In the genomic region with DNA sequence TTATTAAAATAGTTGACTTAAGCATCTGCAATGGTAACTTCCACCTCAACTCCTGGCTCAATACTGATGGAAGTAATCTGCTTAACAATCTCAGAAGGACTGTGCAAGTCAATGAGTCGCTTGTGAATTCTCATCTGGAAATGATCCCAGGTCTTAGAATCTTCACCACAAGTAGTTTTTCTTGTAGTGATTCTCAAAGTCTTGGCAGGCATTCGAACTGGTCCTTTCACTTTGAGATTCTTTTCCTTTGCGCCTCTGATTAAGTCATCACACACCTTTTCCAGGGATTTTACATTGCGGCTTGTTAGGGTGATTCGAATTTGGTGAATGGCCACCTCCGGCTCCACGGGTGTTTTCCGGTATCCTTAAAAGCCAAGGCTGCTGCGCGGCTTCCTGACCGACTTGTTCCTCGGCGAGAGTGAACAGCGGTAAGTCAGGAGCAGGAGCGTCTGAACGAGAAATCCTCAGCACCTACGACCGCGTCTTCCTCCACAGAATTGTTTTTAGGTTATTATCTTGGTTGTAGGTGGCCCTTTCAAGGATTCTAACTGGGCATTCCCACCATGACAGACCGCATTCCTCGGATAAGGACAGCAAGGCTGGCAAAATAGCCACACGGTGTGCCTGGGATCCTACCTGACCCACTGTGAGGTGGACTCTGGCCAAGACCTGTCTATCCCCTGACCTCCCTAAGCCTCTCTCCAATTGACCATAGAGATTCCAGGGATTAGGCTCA, we compare ENCODE assay signal across 2 cellular contexts.
TF ChIP-seq lines count a peak whose summit lies in the region.

No MANE protein-coding gene starts in this region.

TF ChIP-seq in SK-N-SH, 30 proteins besides CTCF, POLR2A, EP300 and RAD21 (continued from another document):
- TF ChIP-seq RCOR1 (IDR thresholded peaks at IDR 0.05; ENCODE audit: low read length) (no peak), RFX5 (IDR thresholded peaks at IDR 0.05; ENCODE audit: low read length) (no peak), ELF1 (IDR thresholded peaks at IDR 0.05) (no peak), CHD2 (IDR thresholded peaks at IDR 0.05; ENCODE audit: low read length, partially characterized antibody) (no peak), TCF12 (IDR thresholded peaks at IDR 0.05) (peak; percentile 65), GATA2 (CRISPR knock-in tag; IDR thresholded peaks at IDR 0.05) (no peak), SMC3 (IDR thresholded peaks at IDR 0.05; ENCODE audit: low read depth, low read length) (no peak), FOSL2 (IDR thresholded peaks at IDR 0.05; ENCODE audit: borderline replicate concordance, low read depth) (no peak), TEAD4 (IDR thresholded peaks at IDR 0.05; ENCODE audit: borderline replicate concordance, insufficient read depth) (no peak), GABPA (IDR thresholded peaks at IDR 0.05; ENCODE audit: low read depth) (no peak)
- TF ChIP-seq, protein P1, sequence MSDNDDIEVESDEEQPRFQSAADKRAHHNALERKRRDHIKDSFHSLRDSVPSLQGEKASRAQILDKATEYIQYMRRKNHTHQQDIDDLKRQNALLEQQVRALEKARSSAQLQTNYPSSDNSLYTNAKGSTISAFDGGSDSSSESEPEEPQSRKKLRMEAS (IDR thresholded peaks at IDR 0.05; ENCODE audit: low read depth) = no peak
- TF ChIP-seq, protein P2, sequence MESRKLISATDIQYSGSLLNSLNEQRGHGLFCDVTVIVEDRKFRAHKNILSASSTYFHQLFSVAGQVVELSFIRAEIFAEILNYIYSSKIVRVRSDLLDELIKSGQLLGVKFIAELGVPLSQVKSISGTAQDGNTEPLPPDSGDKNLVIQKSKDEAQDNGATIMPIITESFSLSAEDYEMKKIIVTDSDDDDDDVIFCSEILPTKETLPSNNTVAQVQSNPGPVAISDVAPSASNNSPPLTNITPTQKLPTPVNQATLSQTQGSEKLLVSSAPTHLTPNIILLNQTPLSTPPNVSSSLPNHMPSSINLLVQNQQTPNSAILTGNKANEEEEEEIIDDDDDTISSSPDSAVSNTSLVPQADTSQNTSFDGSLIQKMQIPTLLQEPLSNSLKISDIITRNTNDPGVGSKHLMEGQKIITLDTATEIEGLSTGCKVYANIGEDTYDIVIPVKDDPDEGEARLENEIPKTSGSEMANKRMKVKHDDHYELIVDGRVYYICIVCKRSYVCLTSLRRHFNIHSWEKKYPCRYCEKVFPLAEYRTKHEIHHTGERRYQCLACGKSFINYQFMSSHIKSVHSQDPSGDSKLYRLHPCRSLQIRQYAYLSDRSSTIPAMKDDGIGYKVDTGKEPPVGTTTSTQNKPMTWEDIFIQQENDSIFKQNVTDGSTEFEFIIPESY (IDR thresholded peaks at IDR 0.05; ENCODE audit: borderline replicate concordance, low read depth) = no peak
- TF ChIP-seq, protein P3, sequence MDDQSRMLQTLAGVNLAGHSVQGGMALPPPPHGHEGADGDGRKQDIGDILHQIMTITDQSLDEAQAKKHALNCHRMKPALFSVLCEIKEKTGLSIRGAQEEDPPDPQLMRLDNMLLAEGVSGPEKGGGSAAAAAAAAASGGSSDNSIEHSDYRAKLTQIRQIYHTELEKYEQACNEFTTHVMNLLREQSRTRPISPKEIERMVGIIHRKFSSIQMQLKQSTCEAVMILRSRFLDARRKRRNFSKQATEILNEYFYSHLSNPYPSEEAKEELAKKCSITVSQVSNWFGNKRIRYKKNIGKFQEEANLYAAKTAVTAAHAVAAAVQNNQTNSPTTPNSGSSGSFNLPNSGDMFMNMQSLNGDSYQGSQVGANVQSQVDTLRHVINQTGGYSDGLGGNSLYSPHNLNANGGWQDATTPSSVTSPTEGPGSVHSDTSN (IDR thresholded peaks at IDR 0.05) = peak; percentile 51
- TF ChIP-seq, protein P4, sequence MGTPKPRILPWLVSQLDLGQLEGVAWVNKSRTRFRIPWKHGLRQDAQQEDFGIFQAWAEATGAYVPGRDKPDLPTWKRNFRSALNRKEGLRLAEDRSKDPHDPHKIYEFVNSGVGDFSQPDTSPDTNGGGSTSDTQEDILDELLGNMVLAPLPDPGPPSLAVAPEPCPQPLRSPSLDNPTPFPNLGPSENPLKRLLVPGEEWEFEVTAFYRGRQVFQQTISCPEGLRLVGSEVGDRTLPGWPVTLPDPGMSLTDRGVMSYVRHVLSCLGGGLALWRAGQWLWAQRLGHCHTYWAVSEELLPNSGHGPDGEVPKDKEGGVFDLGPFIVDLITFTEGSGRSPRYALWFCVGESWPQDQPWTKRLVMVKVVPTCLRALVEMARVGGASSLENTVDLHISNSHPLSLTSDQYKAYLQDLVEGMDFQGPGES (IDR thresholded peaks at IDR 0.05; ENCODE audit: low read depth, low read length) = no peak
TF ChIP-seq in SK-N-SH: peak in this region for 4.

TF ChIP-seq in SK-N-SH treated with all-trans-retinoic acid at 6 μM for 48 hours, 23 proteins besides CTCF, POLR2A, EP300 and RAD21 (continued from another document):
- TF ChIP-seq, protein P5, sequence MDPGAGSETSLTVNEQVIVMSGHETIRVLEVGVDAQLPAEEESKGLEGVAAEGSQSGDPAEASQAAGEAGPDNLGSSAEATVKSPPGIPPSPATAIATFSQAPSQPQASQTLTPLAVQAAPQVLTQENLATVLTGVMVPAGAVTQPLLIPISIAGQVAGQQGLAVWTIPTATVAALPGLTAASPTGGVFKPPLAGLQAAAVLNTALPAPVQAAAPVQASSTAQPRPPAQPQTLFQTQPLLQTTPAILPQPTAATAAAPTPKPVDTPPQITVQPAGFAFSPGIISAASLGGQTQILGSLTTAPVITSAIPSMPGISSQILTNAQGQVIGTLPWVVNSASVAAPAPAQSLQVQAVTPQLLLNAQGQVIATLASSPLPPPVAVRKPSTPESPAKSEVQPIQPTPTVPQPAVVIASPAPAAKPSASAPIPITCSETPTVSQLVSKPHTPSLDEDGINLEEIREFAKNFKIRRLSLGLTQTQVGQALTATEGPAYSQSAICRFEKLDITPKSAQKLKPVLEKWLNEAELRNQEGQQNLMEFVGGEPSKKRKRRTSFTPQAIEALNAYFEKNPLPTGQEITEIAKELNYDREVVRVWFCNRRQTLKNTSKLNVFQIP (CRISPR knock-in tag; IDR thresholded peaks at IDR 0.05; ENCODE audit: borderline replicate concordance, low read depth) = no peak
- TF ChIP-seq ZFP3 (CRISPR knock-in tag; IDR thresholded peaks at IDR 0.05) (no peak), CSDC2 (CRISPR knock-in tag; IDR thresholded peaks at IDR 0.05) (no peak), ZNF8 (CRISPR knock-in tag; IDR thresholded peaks at IDR 0.05) (no peak)
- TF ChIP-seq, protein P6, sequence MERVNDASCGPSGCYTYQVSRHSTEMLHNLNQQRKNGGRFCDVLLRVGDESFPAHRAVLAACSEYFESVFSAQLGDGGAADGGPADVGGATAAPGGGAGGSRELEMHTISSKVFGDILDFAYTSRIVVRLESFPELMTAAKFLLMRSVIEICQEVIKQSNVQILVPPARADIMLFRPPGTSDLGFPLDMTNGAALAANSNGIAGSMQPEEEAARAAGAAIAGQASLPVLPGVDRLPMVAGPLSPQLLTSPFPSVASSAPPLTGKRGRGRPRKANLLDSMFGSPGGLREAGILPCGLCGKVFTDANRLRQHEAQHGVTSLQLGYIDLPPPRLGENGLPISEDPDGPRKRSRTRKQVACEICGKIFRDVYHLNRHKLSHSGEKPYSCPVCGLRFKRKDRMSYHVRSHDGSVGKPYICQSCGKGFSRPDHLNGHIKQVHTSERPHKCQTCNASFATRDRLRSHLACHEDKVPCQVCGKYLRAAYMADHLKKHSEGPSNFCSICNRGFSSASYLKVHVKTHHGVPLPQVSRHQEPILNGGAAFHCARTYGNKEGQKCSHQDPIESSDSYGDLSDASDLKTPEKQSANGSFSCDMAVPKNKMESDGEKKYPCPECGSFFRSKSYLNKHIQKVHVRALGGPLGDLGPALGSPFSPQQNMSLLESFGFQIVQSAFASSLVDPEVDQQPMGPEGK (CRISPR knock-in tag; IDR thresholded peaks at IDR 0.05; ENCODE audit: borderline replicate concordance) = no peak
